In the genomic region with DNA sequence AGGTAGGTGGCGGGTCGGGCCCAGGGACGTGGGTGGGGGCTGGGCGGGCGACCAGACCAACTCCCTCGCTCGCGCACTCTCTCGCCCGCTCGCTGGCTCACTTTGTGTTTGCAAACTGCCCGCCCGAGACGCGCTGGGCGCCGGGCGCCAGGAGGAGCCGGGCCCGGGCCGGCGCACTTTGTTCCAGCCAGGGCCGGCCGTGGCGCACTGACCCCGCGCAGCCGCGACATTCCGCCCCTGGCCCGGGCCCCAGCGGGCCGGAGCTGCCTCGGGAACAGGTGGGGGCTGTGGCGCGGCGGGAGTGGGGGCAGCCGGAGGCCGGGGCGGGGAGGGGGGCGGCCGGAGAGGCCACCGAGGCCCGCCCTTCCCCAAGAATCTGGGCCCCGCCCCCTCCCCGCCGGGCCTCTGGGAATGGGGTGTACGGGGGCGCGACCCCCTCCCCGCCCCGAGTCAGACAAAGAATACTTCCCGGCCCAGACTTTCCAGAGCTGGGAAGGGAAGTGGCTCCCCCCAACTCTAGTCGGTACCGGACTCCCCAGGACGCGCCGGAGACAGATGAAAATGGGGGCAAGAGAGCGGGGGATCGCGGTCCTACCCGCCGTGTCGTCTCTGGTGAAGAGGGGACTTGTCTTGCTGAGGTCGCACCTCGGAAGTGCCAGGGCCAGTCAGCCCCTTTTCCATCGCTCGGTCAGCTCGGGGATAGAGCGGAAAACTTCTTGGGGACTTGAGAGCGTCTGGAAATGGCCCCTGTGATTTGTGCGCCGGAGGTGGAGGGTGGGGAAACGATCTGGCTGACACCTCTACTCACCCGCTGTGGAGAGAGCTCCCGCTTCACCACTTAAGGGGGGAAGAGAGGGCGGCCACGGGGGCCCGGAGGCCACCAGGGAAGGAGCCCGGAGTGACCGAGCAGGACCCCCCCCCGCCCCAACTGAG, we compare ENCODE assay signal across 1 cellular context.
TF ChIP-seq lines count a peak whose summit lies in the region.

No MANE protein-coding gene starts in this region.

TF ChIP-seq in HepG2, 621 proteins besides CTCF, POLR2A, EP300 and RAD21 (continued from another document and continues in another):
- TF ChIP-seq, protein P1, sequence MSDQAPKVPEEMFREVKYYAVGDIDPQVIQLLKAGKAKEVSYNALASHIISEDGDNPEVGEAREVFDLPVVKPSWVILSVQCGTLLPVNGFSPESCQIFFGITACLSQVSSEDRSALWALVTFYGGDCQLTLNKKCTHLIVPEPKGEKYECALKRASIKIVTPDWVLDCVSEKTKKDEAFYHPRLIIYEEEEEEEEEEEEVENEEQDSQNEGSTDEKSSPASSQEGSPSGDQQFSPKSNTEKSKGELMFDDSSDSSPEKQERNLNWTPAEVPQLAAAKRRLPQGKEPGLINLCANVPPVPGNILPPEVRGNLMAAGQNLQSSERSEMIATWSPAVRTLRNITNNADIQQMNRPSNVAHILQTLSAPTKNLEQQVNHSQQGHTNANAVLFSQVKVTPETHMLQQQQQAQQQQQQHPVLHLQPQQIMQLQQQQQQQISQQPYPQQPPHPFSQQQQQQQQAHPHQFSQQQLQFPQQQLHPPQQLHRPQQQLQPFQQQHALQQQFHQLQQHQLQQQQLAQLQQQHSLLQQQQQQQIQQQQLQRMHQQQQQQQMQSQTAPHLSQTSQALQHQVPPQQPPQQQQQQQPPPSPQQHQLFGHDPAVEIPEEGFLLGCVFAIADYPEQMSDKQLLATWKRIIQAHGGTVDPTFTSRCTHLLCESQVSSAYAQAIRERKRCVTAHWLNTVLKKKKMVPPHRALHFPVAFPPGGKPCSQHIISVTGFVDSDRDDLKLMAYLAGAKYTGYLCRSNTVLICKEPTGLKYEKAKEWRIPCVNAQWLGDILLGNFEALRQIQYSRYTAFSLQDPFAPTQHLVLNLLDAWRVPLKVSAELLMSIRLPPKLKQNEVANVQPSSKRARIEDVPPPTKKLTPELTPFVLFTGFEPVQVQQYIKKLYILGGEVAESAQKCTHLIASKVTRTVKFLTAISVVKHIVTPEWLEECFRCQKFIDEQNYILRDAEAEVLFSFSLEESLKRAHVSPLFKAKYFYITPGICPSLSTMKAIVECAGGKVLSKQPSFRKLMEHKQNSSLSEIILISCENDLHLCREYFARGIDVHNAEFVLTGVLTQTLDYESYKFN (CRISPR knock-in tag; conservative IDR thresholded peaks at IDR 0.05), result no peak
- TF ChIP-seq HNF4G (IDR thresholded peaks at IDR 0.05; ENCODE audit: borderline replicate concordance, low read depth, low read length) (no peak), HNF4G (CRISPR knock-in tag; IDR thresholded peaks at IDR 0.05; ENCODE audit: borderline replicate concordance, low read depth) (no peak), ELF3 (CRISPR knock-in tag; IDR thresholded peaks at IDR 0.05) (no peak; the same call in 1 of the 2 replicates), FOXA3 (CRISPR knock-in tag; IDR thresholded peaks at IDR 0.05) (no peak), FOXC1 (CRISPR knock-in tag; IDR thresholded peaks at IDR 0.05; ENCODE audit: borderline replicate concordance) (peak; percentile 71; the same call in 1 of the 2 replicates), ZFY (CRISPR knock-in tag; IDR thresholded peaks at IDR 0.05) (peak; percentile 76), ZNF263 (CRISPR knock-in tag; IDR thresholded peaks at IDR 0.05) (no peak; the same call in 1 of the 2 replicates), KLF16 (CRISPR knock-in tag; IDR thresholded peaks at IDR 0.05) (no peak), POGZ (CRISPR knock-in tag; IDR thresholded peaks at IDR 0.05) (0 out of 2 replicates have a peak, but pooled peaks have one; percentile 26), MAFG (CRISPR knock-in tag; IDR thresholded peaks at IDR 0.05) (no peak), MYNN (CRISPR knock-in tag; IDR thresholded peaks at IDR 0.05; ENCODE audit: low read depth) (no peak), ARNT2 (CRISPR knock-in tag; IDR thresholded peaks at IDR 0.05; ENCODE audit: low read depth) (0 out of 2 replicates have a peak, but pooled peaks have one; percentile 11), ZBTB38 (CRISPR knock-in tag; IDR thresholded peaks at IDR 0.05) (no peak), AGO2 (optimal IDR thresholded peaks at IDR 0.05; ENCODE audit: low read depth, low read length) (peak; percentile 42), ZNF839 (CRISPR knock-in tag; IDR thresholded peaks at IDR 0.05; ENCODE audit: borderline replicate concordance) (no peak), ZNF430 (CRISPR knock-in tag; IDR thresholded peaks at IDR 0.05) (peak; percentile 36), RBM39 (IDR thresholded peaks at IDR 0.05; ENCODE audit: low read depth, low read length, poor library complexity, severe bottlenecking) (no peak), KDM2A (CRISPR knock-in tag; IDR thresholded peaks at IDR 0.05; ENCODE audit: borderline replicate concordance, low read depth) (0 out of 2 replicates have a peak, but pooled peaks have one; percentile 22), ESRRA (CRISPR knock-in tag; IDR thresholded peaks at IDR 0.05; ENCODE audit: low read depth) (no peak), ZNF572 (CRISPR knock-in tag; IDR thresholded peaks at IDR 0.05) (no peak), ZC3H13 (CRISPR knock-in tag; IDR thresholded peaks at IDR 0.05) (peak; percentile 12; the same call in 1 of the 2 replicates), SOX5 (CRISPR knock-in tag; IDR thresholded peaks at IDR 0.05; ENCODE audit: borderline replicate concordance) (no peak), MED1 (CRISPR knock-in tag; IDR thresholded peaks at IDR 0.05) (no peak), SNAPC2 (CRISPR knock-in tag; IDR thresholded peaks at IDR 0.05) (no peak), HNRNPK (IDR thresholded peaks at IDR 0.05; ENCODE audit: low read depth, low read length, poor library complexity, severe bottlenecking) (no peak), THYN1 (CRISPR knock-in tag; IDR thresholded peaks at IDR 0.05; ENCODE audit: borderline replicate concordance, low read depth) (no peak), ZNF441 (CRISPR knock-in tag; IDR thresholded peaks at IDR 0.05; ENCODE audit: borderline replicate concordance) (no peak), ELF1 (CRISPR knock-in tag; IDR thresholded peaks at IDR 0.05) (no peak), ZNF446 (CRISPR knock-in tag; IDR thresholded peaks at IDR 0.05) (peak; percentile 35; the same call in 1 of the 2 replicates)
- TF ChIP-seq, protein P2, sequence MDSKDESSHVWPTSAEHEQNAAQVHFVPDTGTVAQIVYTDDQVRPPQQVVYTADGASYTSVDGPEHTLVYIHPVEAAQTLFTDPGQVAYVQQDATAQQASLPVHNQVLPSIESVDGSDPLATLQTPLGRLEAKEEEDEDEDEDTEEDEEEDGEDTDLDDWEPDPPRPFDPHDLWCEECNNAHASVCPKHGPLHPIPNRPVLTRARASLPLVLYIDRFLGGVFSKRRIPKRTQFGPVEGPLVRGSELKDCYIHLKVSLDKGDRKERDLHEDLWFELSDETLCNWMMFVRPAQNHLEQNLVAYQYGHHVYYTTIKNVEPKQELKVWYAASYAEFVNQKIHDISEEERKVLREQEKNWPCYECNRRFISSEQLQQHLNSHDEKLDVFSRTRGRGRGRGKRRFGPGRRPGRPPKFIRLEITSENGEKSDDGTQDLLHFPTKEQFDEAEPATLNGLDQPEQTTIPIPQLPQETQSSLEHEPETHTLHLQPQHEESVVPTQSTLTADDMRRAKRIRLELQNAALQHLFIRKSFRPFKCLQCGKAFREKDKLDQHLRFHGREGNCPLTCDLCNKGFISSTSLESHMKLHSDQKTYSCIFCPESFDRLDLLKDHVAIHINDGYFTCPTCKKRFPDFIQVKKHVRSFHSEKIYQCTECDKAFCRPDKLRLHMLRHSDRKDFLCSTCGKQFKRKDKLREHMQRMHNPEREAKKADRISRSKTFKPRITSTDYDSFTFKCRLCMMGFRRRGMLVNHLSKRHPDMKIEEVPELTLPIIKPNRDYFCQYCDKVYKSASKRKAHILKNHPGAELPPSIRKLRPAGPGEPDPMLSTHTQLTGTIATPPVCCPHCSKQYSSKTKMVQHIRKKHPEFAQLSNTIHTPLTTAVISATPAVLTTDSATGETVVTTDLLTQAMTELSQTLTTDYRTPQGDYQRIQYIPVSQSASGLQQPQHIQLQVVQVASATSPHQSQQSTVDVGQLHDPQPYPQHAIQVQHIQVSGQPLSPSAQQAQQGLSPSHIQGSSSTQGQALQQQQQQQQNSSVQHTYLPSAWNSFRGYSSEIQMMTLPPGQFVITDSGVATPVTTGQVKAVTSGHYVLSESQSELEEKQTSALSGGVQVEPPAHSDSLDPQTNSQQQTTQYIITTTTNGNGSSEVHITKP (CRISPR knock-in tag; IDR thresholded peaks at IDR 0.05; ENCODE audit: low read depth), result no peak
- TF ChIP-seq, protein P3, sequence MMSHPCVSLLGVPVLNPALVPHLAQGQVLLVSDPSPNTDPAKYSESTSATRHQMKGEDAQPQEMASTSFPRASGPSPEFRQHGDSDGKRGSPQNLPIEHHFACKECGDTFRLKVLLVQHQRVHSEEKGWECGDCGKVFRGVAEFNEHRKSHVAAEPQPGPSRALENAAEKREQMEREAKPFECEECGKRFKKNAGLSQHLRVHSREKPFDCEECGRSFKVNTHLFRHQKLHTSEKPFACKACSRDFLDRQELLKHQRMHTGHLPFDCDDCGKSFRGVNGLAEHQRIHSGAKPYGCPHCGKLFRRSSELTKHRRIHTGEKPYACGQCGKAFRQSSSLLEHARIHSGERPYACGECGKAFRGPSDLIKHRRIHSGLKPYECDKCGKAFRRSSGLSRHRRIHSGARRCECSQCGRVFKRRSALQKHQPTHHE (CRISPR knock-in tag; IDR thresholded peaks at IDR 0.05; ENCODE audit: borderline replicate concordance), result no peak; the same call in 1 of the 2 replicates
- TF ChIP-seq, protein P4, sequence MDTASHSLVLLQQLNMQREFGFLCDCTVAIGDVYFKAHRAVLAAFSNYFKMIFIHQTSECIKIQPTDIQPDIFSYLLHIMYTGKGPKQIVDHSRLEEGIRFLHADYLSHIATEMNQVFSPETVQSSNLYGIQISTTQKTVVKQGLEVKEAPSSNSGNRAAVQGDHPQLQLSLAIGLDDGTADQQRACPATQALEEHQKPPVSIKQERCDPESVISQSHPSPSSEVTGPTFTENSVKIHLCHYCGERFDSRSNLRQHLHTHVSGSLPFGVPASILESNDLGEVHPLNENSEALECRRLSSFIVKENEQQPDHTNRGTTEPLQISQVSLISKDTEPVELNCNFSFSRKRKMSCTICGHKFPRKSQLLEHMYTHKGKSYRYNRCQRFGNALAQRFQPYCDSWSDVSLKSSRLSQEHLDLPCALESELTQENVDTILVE (CRISPR knock-in tag; IDR thresholded peaks at IDR 0.05), result no peak
- TF ChIP-seq, protein P5, sequence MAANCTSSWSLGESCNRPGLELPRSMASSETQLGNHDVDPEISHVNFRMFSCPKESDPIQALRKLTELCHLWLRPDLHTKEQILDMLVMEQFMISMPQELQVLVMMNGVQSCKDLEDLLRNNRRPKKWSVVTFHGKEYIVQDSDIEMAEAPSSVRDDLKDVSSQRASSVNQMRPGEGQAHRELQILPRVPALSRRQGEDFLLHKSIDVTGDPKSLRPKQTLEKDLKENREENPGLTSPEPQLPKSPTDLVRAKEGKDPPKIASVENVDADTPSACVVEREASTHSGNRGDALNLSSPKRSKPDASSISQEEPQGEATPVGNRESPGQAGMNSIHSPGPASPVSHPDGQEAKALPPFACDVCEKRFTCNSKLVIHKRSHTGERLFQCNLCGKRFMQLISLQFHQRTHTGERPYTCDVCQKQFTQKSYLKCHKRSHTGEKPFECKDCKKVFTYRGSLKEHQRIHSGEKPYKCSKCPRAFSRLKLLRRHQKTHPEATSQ (CRISPR knock-in tag; IDR thresholded peaks at IDR 0.05; ENCODE audit: borderline replicate concordance), result 0 out of 2 replicates have a peak, but pooled peaks have one; percentile 43
- TF ChIP-seq, protein P6, sequence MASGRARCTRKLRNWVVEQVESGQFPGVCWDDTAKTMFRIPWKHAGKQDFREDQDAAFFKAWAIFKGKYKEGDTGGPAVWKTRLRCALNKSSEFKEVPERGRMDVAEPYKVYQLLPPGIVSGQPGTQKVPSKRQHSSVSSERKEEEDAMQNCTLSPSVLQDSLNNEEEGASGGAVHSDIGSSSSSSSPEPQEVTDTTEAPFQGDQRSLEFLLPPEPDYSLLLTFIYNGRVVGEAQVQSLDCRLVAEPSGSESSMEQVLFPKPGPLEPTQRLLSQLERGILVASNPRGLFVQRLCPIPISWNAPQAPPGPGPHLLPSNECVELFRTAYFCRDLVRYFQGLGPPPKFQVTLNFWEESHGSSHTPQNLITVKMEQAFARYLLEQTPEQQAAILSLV (CRISPR knock-in tag; IDR thresholded peaks at IDR 0.05; ENCODE audit: borderline replicate concordance), result peak; percentile 18; the same call in 1 of the 2 replicates
- TF ChIP-seq, protein P7, sequence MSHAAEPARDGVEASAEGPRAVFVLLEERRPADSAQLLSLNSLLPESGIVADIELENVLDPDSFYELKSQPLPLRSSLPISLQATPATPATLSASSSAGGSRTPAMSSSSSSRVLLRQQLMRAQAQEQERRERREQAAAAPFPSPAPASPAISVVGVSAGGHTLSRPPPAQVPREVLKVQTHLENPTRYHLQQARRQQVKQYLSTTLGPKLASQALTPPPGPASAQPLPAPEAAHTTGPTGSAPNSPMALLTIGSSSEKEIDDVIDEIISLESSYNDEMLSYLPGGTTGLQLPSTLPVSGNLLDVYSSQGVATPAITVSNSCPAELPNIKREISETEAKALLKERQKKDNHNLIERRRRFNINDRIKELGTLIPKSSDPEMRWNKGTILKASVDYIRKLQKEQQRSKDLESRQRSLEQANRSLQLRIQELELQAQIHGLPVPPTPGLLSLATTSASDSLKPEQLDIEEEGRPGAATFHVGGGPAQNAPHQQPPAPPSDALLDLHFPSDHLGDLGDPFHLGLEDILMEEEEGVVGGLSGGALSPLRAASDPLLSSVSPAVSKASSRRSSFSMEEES (CRISPR knock-in tag; IDR thresholded peaks at IDR 0.05), result no peak
- TF ChIP-seq, protein P8, sequence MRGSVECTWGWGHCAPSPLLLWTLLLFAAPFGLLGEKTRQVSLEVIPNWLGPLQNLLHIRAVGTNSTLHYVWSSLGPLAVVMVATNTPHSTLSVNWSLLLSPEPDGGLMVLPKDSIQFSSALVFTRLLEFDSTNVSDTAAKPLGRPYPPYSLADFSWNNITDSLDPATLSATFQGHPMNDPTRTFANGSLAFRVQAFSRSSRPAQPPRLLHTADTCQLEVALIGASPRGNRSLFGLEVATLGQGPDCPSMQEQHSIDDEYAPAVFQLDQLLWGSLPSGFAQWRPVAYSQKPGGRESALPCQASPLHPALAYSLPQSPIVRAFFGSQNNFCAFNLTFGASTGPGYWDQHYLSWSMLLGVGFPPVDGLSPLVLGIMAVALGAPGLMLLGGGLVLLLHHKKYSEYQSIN (CRISPR knock-in tag; IDR thresholded peaks at IDR 0.05; ENCODE audit: borderline replicate concordance), result no peak
- TF ChIP-seq, protein P9, sequence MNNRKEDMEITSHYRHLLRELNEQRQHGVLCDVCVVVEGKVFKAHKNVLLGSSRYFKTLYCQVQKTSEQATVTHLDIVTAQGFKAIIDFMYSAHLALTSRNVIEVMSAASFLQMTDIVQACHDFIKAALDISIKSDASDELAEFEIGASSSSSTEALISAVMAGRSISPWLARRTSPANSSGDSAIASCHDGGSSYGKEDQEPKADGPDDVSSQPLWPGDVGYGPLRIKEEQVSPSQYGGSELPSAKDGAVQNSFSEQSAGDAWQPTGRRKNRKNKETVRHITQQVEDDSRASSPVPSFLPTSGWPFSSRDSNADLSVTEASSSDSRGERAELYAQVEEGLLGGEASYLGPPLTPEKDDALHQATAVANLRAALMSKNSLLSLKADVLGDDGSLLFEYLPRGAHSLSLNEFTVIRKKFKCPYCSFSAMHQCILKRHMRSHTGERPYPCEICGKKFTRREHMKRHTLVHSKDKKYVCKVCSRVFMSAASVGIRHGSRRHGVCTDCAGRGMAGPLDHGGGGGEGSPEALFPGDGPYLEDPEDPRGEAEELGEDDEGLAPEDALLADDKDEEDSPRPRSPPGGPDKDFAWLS (CRISPR knock-in tag; IDR thresholded peaks at IDR 0.05; ENCODE audit: borderline replicate concordance), result no peak
